ENCODE assay signal across 8 cellular contexts in the genomic region with DNA sequence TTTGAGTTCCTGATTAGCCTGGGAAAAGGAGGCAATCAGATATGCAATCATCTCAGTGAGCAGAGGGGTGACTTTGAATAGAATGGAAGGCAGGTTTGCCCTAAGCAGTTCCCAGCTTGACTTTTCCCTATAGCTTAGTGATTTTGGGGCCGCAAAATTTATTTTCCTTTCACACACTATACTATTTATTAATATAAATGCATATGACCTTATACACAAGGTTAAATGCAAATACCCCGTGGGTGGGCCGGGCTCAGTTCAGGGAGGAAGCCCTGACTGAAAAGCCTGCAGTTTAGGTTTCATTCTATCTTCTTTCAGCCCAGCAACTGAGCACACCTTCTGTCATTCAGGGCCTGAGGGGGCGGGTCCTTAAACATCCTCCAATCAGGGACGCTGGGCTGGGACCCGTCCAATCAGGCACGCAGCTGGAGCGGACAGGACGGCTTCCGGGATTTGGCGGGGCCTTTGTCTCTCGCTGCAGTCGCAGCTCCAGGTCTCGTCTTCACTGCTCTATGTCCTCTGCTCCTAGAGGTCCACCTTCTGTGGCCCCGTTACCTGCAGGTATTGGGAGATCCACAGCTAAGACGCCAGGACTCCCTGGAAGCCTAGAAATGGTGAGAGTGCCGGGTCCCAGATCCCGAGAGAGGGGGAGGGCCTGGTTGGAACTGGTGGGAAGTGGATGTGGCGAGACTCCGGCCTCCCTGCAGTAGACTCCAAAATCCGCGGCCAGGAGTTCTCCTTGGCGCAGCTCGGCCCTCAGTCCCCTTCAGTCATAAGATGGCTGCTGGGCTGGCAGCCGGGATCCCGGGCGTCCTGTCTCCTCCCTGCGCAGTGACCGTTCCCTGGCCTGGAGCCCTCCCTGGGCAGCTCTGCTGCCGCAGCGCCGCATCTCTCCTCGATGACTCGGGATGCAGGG. TPM values are rescaled to one million over a fixed set of nuclear protein-coding genes. Genes with fewer than 3 reads are reported as not detected.
DNase-seq lines count a peak whose midpoint lies in the region; ATAC-seq and TF ChIP-seq lines count a peak whose summit lies in the region.

A gene (plus strand): TSS at position 468 of the 916 bp plus-strand sequence. CDS start 45 bp downstream, at position 513.

- 0 to 1% methylated on average over 25 to 30 of the region's 34 CpGs for WGBS in lower leg skin, 2 donors

- intact Hi-C loops in dorsolateral prefrontal cortex (cut with DNase I) (no loop called here), lower leg skin (cut with DNase I; ENCODE audit: low total_unique reads) (no loop called here)

- TF ChIP-seq POLR2A in lower leg skin (IDR thresholded peaks at IDR 0.05): no peak

- TF ChIP-seq CTCF in C4-2B (conservative IDR thresholded peaks at IDR 0.05) (no peak), dorsolateral prefrontal cortex (IDR thresholded peaks at IDR 0.05 in 54 of 56, conservative IDR thresholded peaks at IDR 0.05 in 2 of 56; ENCODE audit: low read depth in 1 of 56, partially characterized antibody in 56 of 56) (no peak), lower leg skin (IDR thresholded peaks at IDR 0.05) (no peak)

- H3K4me3 ChIP-seq in dorsolateral prefrontal cortex (peak within 1 kb of the TSS; percentile 53 to 97 (median 82)), lower leg skin (ENCODE audit: low read depth, poor library complexity, severe bottlenecking) (peak within 1 kb of the TSS; percentile 65)

- ATAC-seq in GM19395 (IDR thresholded peaks at IDR 0.05; ENCODE audit: unreplicated experiment) (peak; percentile 99), HG03558 (IDR thresholded peaks at IDR 0.05; ENCODE audit: extremely low read depth, unreplicated experiment) (peak; percentile 97)

- H3K27ac ChIP-seq in C4-2B: peak within 1 kb of the TSS; percentile 70
- H3K27ac ChIP-seq in dorsolateral prefrontal cortex: peak within 1 kb of the TSS in 26 of 59 donors; percentile 5 to 75 (median 46)

- H3K27me3 ChIP-seq in dorsolateral prefrontal cortex: no peaks in the 10 kb centered on the region

- peak; percentile 93 for DNase-seq in NCI-H748 (lab: John Stamatoyannopoulos, UW; ENCODE audit: unreplicated experiment)
- peak; percentile 66 to 88 for DNase-seq in activated CD4-positive, alpha-beta T cell treated with anti-CD3 and anti-CD28 coated beads, Interleukin-2, amount 50 U/mL, for 24 hours (ENCODE audit: low read depth in 1 of 2, low spot score in 1 of 2)
- peak; percentile 81 to 96 (median 94) for DNase-seq in dorsolateral prefrontal cortex
- DNase-seq in lower leg skin (ENCODE audit: low spot score in 2 of 2): peak; percentile 95 to 99
- DNase-seq in stimulated activated CD4-positive, alpha-beta T cell treated with anti-CD3 and anti-CD28 coated beads, Interleukin-4, amount 100 ng/mL, for 4 hours: peak; percentile 83 to 90

RNA-seq across cellular contexts. Expression of the gene that starts here (rescaled TPM):
- 10 to 100 TPM; 15.4 to 66.1 (median 37.2) TPM for total RNA-seq in dorsolateral prefrontal cortex
- 100 to 1,000 TPM in 1 of 4 donors, 10 to 100 TPM in 3; 61.3 to 224 (median 66.3) TPM for total RNA-seq in lower leg skin
